In the genomic region with DNA sequence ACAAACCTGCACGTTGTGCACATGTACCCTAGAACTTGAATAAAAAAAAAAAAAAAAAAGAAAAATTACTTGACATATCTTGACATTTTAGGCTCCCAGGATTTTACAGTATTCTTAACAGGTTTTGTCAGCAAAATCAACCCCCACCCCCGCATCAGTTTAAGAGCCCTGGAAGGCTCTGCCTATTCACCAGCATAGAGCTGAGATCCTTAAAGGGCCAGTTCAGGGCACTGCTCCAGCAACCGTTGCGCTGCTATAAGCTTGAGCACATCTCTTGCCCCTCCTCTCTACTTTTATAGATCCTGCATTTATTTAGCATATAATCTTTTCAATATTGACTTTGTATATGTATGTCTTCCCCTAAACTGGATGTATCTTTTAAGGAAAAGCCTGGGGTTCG, we compare ENCODE assay signal across 8 cellular contexts. TPM values are rescaled to one million over a fixed set of nuclear protein-coding genes. Genes with fewer than 3 reads are reported as not detected.
A peak's percentile ranks its signal among the peaks of the same experiment; 100 is the strongest.
DNase-seq lines count a peak whose midpoint lies in the region; ATAC-seq and TF ChIP-seq lines count a peak whose summit lies in the region.

No MANE protein-coding gene starts in this region.

- no peaks in the 10 kb centered on the region for H3K27me3 ChIP-seq in BE2C
- no peaks in the 10 kb centered on the region for H3K27me3 ChIP-seq in mucosa of rectum (ENCODE audit: control insufficient read depth in 2 of 2, insufficient read depth in 2 of 2, low read length in 2 of 2)
- no peaks in the 10 kb centered on the region for H3K27me3 ChIP-seq in subcutaneous abdominal adipose tissue (ENCODE audit: control insufficient read depth in 5 of 5, insufficient read depth in 4 of 5, low read length in 5 of 5)

- H3K36me3 Mint-ChIP-seq in activated CD4-positive, alpha-beta memory T cell treated with anti-CD3 and anti-CD28 coated beads, Interleukin-2, amount 10 ng/mL, durations not matched to agents 7 days and 5 days (ENCODE audit: low read depth): peaks cover 33% of the 10 kb centered on the region

- DNase-seq in BE2C (no peak), NCI-H2029 treated with DMSO at 0.1 percent for 48 hours (lab: John Stamatoyannopoulos, UW) (peak; percentile 81), erythroblast (lab: John Stamatoyannopoulos, UW) (peak; percentile 48 to 57)
- DNase-seq in activated CD4-positive, alpha-beta memory T cell treated with anti-CD3 and anti-CD28 coated beads, Interleukin-2, amount 10 ng/mL, durations not matched to agents 7 days and 5 days: peak; percentile 25

- POLR2A ChIA-PET in activated CD4-positive, alpha-beta memory T cell treated with anti-CD3 and anti-CD28 coated beads, Interleukin-2, amount 10 ng/mL, durations not matched to agents 7 days and 5 days (lab: Charles Lee): interaction anchor here (0.9 to 4.7 kb wide), 15 partner anchors 14 to 369 kb away, joined by 3 to 50 read pairs (median 6); a partner anchor contains a TSS

- H3K4me1 ChIP-seq in BE2C: no peaks in the 10 kb centered on the region
- H3K4me1 ChIP-seq in mucosa of rectum (ENCODE audit: control insufficient read depth in 2 of 2, insufficient read depth in 2 of 2, low read length in 2 of 2): peaks cover 2 to 12% of the 10 kb centered on the region in 2 donors
- peaks cover 0 to 33% (median 29%) of the 10 kb centered on the region in 5 donors for H3K4me1 ChIP-seq in subcutaneous abdominal adipose tissue (ENCODE audit: control insufficient read depth in 5 of 5, insufficient read depth in 5 of 5, low read length in 5 of 5)

- no peak for TF ChIP-seq CTCF in BE2C (IDR thresholded peaks at IDR 0.05; ENCODE audit: low read depth, low read length)

- TF ChIP-seq POLR2A in erythroblast (IDR thresholded peaks at IDR 0.05; ENCODE audit: low read length): no peak

- peak overlapping the region; percentile 96 for H3K4me3 Mint-ChIP-seq in activated CD4-positive, alpha-beta memory T cell treated with anti-CD3 and anti-CD28 coated beads, Interleukin-2, amount 10 ng/mL, durations not matched to agents 7 days and 5 days

- ATAC-seq in GM21390 (IDR thresholded peaks at IDR 0.05; ENCODE audit: unreplicated experiment) (peak; percentile 17), HG03457 (IDR thresholded peaks at IDR 0.05; ENCODE audit: unreplicated experiment) (no peak)

- peak overlapping the region; percentile 83 for H3K4me3 ChIP-seq in BE2C (ENCODE audit: low read depth, low read length)
- peak overlapping the region; percentile 92 to 98 for H3K4me3 ChIP-seq in mucosa of rectum (ENCODE audit: low read length in 2 of 2)
- H3K4me3 ChIP-seq in subcutaneous abdominal adipose tissue (ENCODE audit: low read depth in 1 of 5, low read length in 5 of 5): peak overlapping the region; percentile 84 to 100 (median 95)

- H3K9ac ChIP-seq in mucosa of rectum (ENCODE audit: low read depth in 1 of 2, low read length in 2 of 2) (peak overlapping the region; percentile 76 to 97), subcutaneous abdominal adipose tissue (ENCODE audit: low read length in 5 of 5) (peak overlapping the region in 4 of 5 donors; percentile 78 to 95 (median 90))

- H3K27me3 Mint-ChIP-seq in activated CD4-positive, alpha-beta memory T cell treated with anti-CD3 and anti-CD28 coated beads, Interleukin-2, amount 10 ng/mL, durations not matched to agents 7 days and 5 days: peaks cover 17% of the 10 kb centered on the region

- H3K4me1 Mint-ChIP-seq in activated CD4-positive, alpha-beta memory T cell treated with anti-CD3 and anti-CD28 coated beads, Interleukin-2, amount 10 ng/mL, durations not matched to agents 7 days and 5 days: peaks cover 44% of the 10 kb centered on the region

- H3K36me3 ChIP-seq in BE2C: peaks cover 32% of the 10 kb centered on the region
- H3K36me3 ChIP-seq in mucosa of rectum (ENCODE audit: control insufficient read depth in 2 of 2, insufficient read depth in 2 of 2, low read length in 2 of 2): peaks cover 0 to 12% of the 10 kb centered on the region in 2 donors
- H3K36me3 ChIP-seq in subcutaneous abdominal adipose tissue (ENCODE audit: control insufficient read depth in 5 of 5, insufficient read depth in 5 of 5, low read length in 5 of 5): peaks cover 0 to 13% (median 5%) of the 10 kb centered on the region in 5 donors

- peak overlapping the region; percentile 88 to 92 for H3K27ac ChIP-seq in mucosa of rectum (ENCODE audit: low read depth in 2 of 2, low read length in 2 of 2)
- peak overlapping the region; percentile 92 for H3K27ac ChIP-seq in subcutaneous abdominal adipose tissue (ENCODE audit: low read depth, low read length)

- H3K9me3 ChIP-seq in BE2C (no peaks in the 10 kb centered on the region), mucosa of rectum (ENCODE audit: control insufficient read depth in 2 of 2, low read length in 2 of 2) (no peaks in the 10 kb centered on the region), subcutaneous abdominal adipose tissue (ENCODE audit: control insufficient read depth in 5 of 5, low read length in 5 of 5) (no peaks in the 10 kb centered on the region)

- CTCF ChIA-PET in activated CD4-positive, alpha-beta memory T cell treated with anti-CD3 and anti-CD28 coated beads, Interleukin-2, amount 10 ng/mL, durations not matched to agents 7 days and 5 days (lab: Charles Lee): interaction anchor here (0.6 to 6.0 kb wide), 8 partner anchors 9 to 648 kb away, joined by 3 to 39 read pairs (median 4); a partner anchor contains a TSS

- no peaks in the 10 kb centered on the region for H3K9me3 Mint-ChIP-seq in activated CD4-positive, alpha-beta memory T cell treated with anti-CD3 and anti-CD28 coated beads, Interleukin-2, amount 10 ng/mL, durations not matched to agents 7 days and 5 days

- peak overlapping the region; percentile 80 for H3K27ac Mint-ChIP-seq in activated CD4-positive, alpha-beta memory T cell treated with anti-CD3 and anti-CD28 coated beads, Interleukin-2, amount 10 ng/mL, durations not matched to agents 7 days and 5 days

RNA-seq across cellular contexts. Expression of a gene that starts 0.7 kb away (rescaled TPM):
- 99.2 TPM for polyA plus RNA-seq in BE2C (2012; ENCODE audit: insufficient read depth, insufficient read length, low read depth)
- total RNA-seq in activated CD4-positive, alpha-beta memory T cell treated with anti-CD3 and anti-CD28 coated beads, Interleukin-2, amount 10 ng/mL, durations not matched to agents 7 days and 5 days: 10 to 100 TPM; 60.1 to 62.8 TPM

RNA-seq across cellular contexts. Expression of a gene that starts 35.2 kb away (rescaled TPM):
- polyA plus RNA-seq in BE2C (2012; ENCODE audit: insufficient read depth, insufficient read length, low read depth): 36.0 TPM
- 10 to 100 TPM; 38.1 to 42.9 TPM for total RNA-seq in activated CD4-positive, alpha-beta memory T cell treated with anti-CD3 and anti-CD28 coated beads, Interleukin-2, amount 10 ng/mL, durations not matched to agents 7 days and 5 days

RNA-seq across cellular contexts. Expression of a gene that starts 45.2 kb away (rescaled TPM):
- polyA plus RNA-seq in BE2C (2012; ENCODE audit: insufficient read depth, insufficient read length, low read depth): 35.6 TPM
- total RNA-seq in activated CD4-positive, alpha-beta memory T cell treated with anti-CD3 and anti-CD28 coated beads, Interleukin-2, amount 10 ng/mL, durations not matched to agents 7 days and 5 days: 10 to 100 TPM; 36.4 to 43.0 TPM

RNA-seq across cellular contexts. Expression of a gene that starts 55.8 kb away (rescaled TPM):
- 10.2 TPM for polyA plus RNA-seq in BE2C (2012; ENCODE audit: insufficient read depth, insufficient read length, low read depth)
- 1 to 10 TPM; 5.2 to 5.8 TPM for total RNA-seq in activated CD4-positive, alpha-beta memory T cell treated with anti-CD3 and anti-CD28 coated beads, Interleukin-2, amount 10 ng/mL, durations not matched to agents 7 days and 5 days
